Comparison of ENCODE assay signal across 23 cellular contexts in the genomic region with DNA sequence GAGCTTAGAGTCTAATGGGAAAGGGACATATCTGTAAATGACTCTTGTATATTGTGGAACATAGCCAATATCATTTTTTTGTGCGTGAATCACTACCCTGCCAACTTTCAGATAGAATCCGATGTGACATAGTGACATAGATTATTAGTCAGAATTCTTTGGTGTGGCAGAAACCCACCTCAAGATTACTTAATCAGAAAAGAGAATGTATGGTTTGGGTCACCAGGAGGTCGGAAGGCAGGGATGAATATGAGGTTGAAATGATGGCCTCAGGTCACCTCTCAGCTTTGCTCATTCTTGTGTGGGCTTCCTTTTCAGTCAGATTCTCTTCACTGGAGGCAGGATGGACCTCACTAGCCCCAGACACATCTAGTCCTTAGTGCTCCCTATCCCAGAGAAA. TPM values are rescaled to one million over a fixed set of nuclear protein-coding genes. Genes with fewer than 3 reads are reported as not detected.
A peak's percentile ranks its signal among the peaks of the same experiment; 100 is the strongest.
DNase-seq lines count a peak whose midpoint lies in the region; ATAC-seq and TF ChIP-seq lines count a peak whose summit lies in the region.
"Had no signal": no experiment of that assay in that cellular context is flagged by ENCODE, and none has a peak within 500 bp of the region (broad histone marks: within the 10 kb centered on the region; RNA-seq: fewer than 3 reads in every experiment).

No MANE protein-coding gene starts in this region.

- ATAC-seq in IMR-90 (ENCODE audit: low read depth) (no peak), HG03460 (IDR thresholded peaks at IDR 0.05; ENCODE audit: unreplicated experiment) (no peak)
- ATAC-seq: A549; esophagus mucosa; left colon; naive thymus-derived CD8-positive, alpha-beta T cell; Panc1; right cardiac atrium had no signal

- dilution Hi-C loops in IMR-90 (cut with HindIII; ENCODE audit: low sequenced_read_pairs, unreplicated experiment), result no loop called here

- H2AK9ac ChIP-seq in IMR-90 (replicated peaks; ENCODE audit: low read depth, low read length, poor library complexity), result no peak overlapping the region

- H3K4me1 ChIP-seq in IMR-90 (ENCODE audit: control insufficient read depth, insufficient read depth, low read length), result 0 out of 2 replicates have a peak, but pooled peaks cover 2% of the 10 kb centered on the region
- H3K4me1 ChIP-seq: BLaER1, upper lobe of left lung had no signal

- no peak for TF ChIP-seq RAD21 in IMR-90 (IDR thresholded peaks at IDR 0.05; ENCODE audit: low read length)

- no peak overlapping the region for H4K91ac ChIP-seq in IMR-90 (ENCODE audit: insufficient read depth, low read depth, low read length)

- H3K9ac ChIP-seq in IMR-90 (ENCODE audit: low read depth, low read length), result no peak overlapping the region
- H3K9ac ChIP-seq: BLaER1 had no signal

- in situ Hi-C loops in IMR-90 (cut with MboI; ENCODE audit: low sequenced_read_pairs), result no loop called here

- no peaks in the 10 kb centered on the region for H3K9me3 ChIP-seq in IMR-90 (ENCODE audit: control insufficient read depth, insufficient read depth, low read length)
- H3K9me3 ChIP-seq: A549, BLaER1, upper lobe of left lung had no signal

- H4K20me1 ChIP-seq in IMR-90 (ENCODE audit: insufficient read depth, low read length), result peaks cover 3% of the 10 kb centered on the region; the same call in 1 of the 2 replicates
- H4K20me1 ChIP-seq: BLaER1 had no signal

- no peak overlapping the region for H3K4me3 ChIP-seq in IMR-90 (ENCODE audit: insufficient read depth, low read depth, low read length)
- H3K4me3 ChIP-seq: A549, BLaER1, SK-N-MC, upper lobe of left lung had no signal

- no peak overlapping the region for H3K23ac ChIP-seq in IMR-90 (ENCODE audit: low read depth, low read length)

- H3K27ac ChIP-seq in IMR-90 (ENCODE audit: insufficient read depth, low read length), result no peak overlapping the region
- H3K27ac ChIP-seq: BLaER1, SK-N-MC, upper lobe of left lung had no signal

- no peak overlapping the region for H3K4me2 ChIP-seq in IMR-90 (ENCODE audit: low read depth, low read length)
- H3K4me2 ChIP-seq: A549, BLaER1 had no signal

- no peak for TF ChIP-seq POLR2A in IMR-90 (IDR thresholded peaks at IDR 0.05; ENCODE audit: low read depth, low read length)

- CTCF ChIA-PET in IMR-90 (lab: Yijun Ruan, JAX), result no interaction called here

- no peak overlapping the region for H3K14ac ChIP-seq in IMR-90 (replicated peaks; ENCODE audit: low read depth, low read length)

- BruUV-seq in IMR-90 (replicated peaks; lab: Mats Ljungman, UMichigan), result no TSS peak

- H2AFZ ChIP-seq in IMR-90 (replicated peaks; ENCODE audit: low read length, poor library complexity), result no peak overlapping the region

- H4K8ac ChIP-seq in IMR-90 (ENCODE audit: low read depth in 2 of 2, low read length in 2 of 2), result no peak overlapping the region

- H2BK20ac ChIP-seq in IMR-90 (ENCODE audit: low read depth, low read length), result no peak overlapping the region

- peaks cover 19% of the 10 kb centered on the region for H3K9me1 ChIP-seq in IMR-90 (ENCODE audit: insufficient read depth, low read length)

- no peak overlapping the region for H3K4ac ChIP-seq in IMR-90 (ENCODE audit: low read depth, low read length)

- H3K36me3 ChIP-seq in IMR-90 (ENCODE audit: control insufficient read depth, insufficient read depth, low read length), result peaks cover 10% of the 10 kb centered on the region

- no peak overlapping the region for H4K5ac ChIP-seq in IMR-90 (ENCODE audit: low read depth, low read length)

- POLR2A ChIA-PET in IMR-90 (lab: Charles Lee; ENCODE audit: unreplicated experiment), result no interaction called here

- H2BK120ac ChIP-seq in IMR-90 (ENCODE audit: low read depth, low read length), result no peak overlapping the region

- no peak overlapping the region for H3K18ac ChIP-seq in IMR-90 (ENCODE audit: low read depth, low read length)

- H3K79me1 ChIP-seq in IMR-90 (ENCODE audit: low read depth in 1 of 2, low read length in 2 of 2), result peaks cover 27 to 56% of the 10 kb centered on the region in 2 experiments

- intact Hi-C loops in IMR-90 (cut with micrococcal nuclease), result no loop called here

- no peak for TF ChIP-seq CTCF in IMR-90 (conservative IDR thresholded peaks at IDR 0.05; ENCODE audit: low read depth, low read length)

- H2AK5ac ChIP-seq in IMR-90 (ENCODE audit: low read depth, low read length), result no peak overlapping the region

- no CpG with 5 or more reads among the region's 3 CpGs for WGBS in IMR-90 (ENCODE audit: extremely low coverage in 2 of 2, insufficient read length in 1 of 2), 2 experiments

- no peak overlapping the region for H3K56ac ChIP-seq in IMR-90 (ENCODE audit: extremely low read depth, insufficient read depth, low read length)

- no peak overlapping the region for H2BK15ac ChIP-seq in IMR-90 (ENCODE audit: low read depth, low read length)

- no peak overlapping the region for H2BK5ac ChIP-seq in IMR-90 (ENCODE audit: low read depth, low read length, poor library complexity, severe bottlenecking)

- no peaks in the 10 kb centered on the region for H3K27me3 ChIP-seq in IMR-90 (ENCODE audit: control insufficient read depth, insufficient read depth, low read length)
- H3K27me3 ChIP-seq: BLaER1, upper lobe of left lung had no signal

- peak; percentile 25 for DNase-seq in activated CD4-positive, alpha-beta T cell treated with anti-CD3 and anti-CD28 coated beads for 48 hours
- DNase-seq in activated CD4-positive, alpha-beta T cell treated with anti-CD3 and anti-CD28 coated beads, Interleukin-2, amount 50 U/mL, for 4 hours, result no peak
- DNase-seq in IMR-90 (peak; percentile 34), hepatic stellate cell (ENCODE audit: low spot score) (peak; percentile 28)
- peak; percentile 29 to 37 for DNase-seq in activated T-cell treated with anti-CD3 and anti-CD28 coated beads, Interleukin-2, amount 50 U/mL, for 48 hours
- no peak for DNase-seq in activated CD8-positive, alpha-beta memory T cell treated with anti-CD3 and anti-CD28 coated beads for 24 hours
- no peak for DNase-seq in effector CD4-positive, alpha-beta T cell
- DNase-seq: activated CD4-positive, alpha-beta T cell treated with anti-CD3 and anti-CD28 coated beads for 4 hours; GOT3; left colon; naive thymus-derived CD8-positive, alpha-beta T cell; NCI-H146; NCI-H82; right cardiac atrium; stimulated activated naive CD4-positive, alpha-beta T cell; T1000; upper lobe of left lung had no signal

TF ChIP-seq in IMR-90, 13 proteins besides CTCF, POLR2A, EP300 and RAD21:
- TF ChIP-seq SMC3 (IDR thresholded peaks at IDR 0.05; ENCODE audit: low read depth, low read length), result no peak
- TF ChIP-seq NFE2L2 (IDR thresholded peaks at IDR 0.05; ENCODE audit: low read depth, low read length), result no peak
- TF ChIP-seq MXI1 (IDR thresholded peaks at IDR 0.05; ENCODE audit: borderline replicate concordance, low read depth, low read length), result no peak
- no peak for TF ChIP-seq MAFK (IDR thresholded peaks at IDR 0.05; ENCODE audit: low read depth, low read length)
- no peak for TF ChIP-seq BHLHE40 (IDR thresholded peaks at IDR 0.05; ENCODE audit: low read depth, low read length)
- TF ChIP-seq CHD1 (IDR thresholded peaks at IDR 0.05; ENCODE audit: low read depth, low read length), result no peak
- TF ChIP-seq, protein P1, sequence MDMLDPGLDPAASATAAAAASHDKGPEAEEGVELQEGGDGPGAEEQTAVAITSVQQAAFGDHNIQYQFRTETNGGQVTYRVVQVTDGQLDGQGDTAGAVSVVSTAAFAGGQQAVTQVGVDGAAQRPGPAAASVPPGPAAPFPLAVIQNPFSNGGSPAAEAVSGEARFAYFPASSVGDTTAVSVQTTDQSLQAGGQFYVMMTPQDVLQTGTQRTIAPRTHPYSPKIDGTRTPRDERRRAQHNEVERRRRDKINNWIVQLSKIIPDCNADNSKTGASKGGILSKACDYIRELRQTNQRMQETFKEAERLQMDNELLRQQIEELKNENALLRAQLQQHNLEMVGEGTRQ (IDR thresholded peaks at IDR 0.05; ENCODE audit: low read depth, low read length), result no peak
- no peak for TF ChIP-seq RCOR1 (IDR thresholded peaks at IDR 0.05; ENCODE audit: insufficient replicate concordance, low read length)
- TF ChIP-seq RFX5 (IDR thresholded peaks at IDR 0.05; ENCODE audit: low read depth, low read length), result no peak
- no peak for TF ChIP-seq MAZ (IDR thresholded peaks at IDR 0.05; ENCODE audit: borderline replicate concordance, low read depth, low read length)
- TF ChIP-seq, protein P2, sequence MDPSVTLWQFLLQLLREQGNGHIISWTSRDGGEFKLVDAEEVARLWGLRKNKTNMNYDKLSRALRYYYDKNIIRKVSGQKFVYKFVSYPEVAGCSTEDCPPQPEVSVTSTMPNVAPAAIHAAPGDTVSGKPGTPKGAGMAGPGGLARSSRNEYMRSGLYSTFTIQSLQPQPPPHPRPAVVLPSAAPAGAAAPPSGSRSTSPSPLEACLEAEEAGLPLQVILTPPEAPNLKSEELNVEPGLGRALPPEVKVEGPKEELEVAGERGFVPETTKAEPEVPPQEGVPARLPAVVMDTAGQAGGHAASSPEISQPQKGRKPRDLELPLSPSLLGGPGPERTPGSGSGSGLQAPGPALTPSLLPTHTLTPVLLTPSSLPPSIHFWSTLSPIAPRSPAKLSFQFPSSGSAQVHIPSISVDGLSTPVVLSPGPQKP (IDR thresholded peaks at IDR 0.05; ENCODE audit: borderline replicate concordance, low read depth, low read length), result no peak
- no peak for TF ChIP-seq CEBPB (IDR thresholded peaks at IDR 0.05; ENCODE audit: low read depth, low read length)
TF ChIP-seq in IMR-90: peak in this region for 0.

RNA-seq across cellular contexts. Expression of a gene that starts 41.4 kb away (rescaled TPM):
- 26.3 and 40.8 TPM in 2 replicates for total RNA-seq in IMR-90 (2012; rRNA removed)
- polyA plus RNA-seq in IMR-90 (2012; rRNA removed), result 25.4 and 25.9 TPM in 2 replicates
- polyA plus RNA-seq in IMR-90 (2012; cell fraction: cytosol; rRNA removed), result 7.4 and 12.4 TPM in 2 replicates
- 1.7 and 10.6 TPM in 2 replicates for polyA plus RNA-seq in IMR-90 (2012; cell fraction: nucleus; rRNA removed; ENCODE audit: low replicate concordance)

RNA-seq across cellular contexts. Expression of a gene that starts 48.4 kb away (rescaled TPM):
- total RNA-seq in IMR-90 (2012; rRNA removed), result 6,510 and 13,244 TPM in 2 replicates
- polyA plus RNA-seq in IMR-90 (2012; rRNA removed), result 3,530 and 4,083 TPM in 2 replicates
- 1,783 and 5,124 TPM in 2 replicates for polyA plus RNA-seq in IMR-90 (2012; cell fraction: cytosol; rRNA removed)
- 1,149 and 1,402 TPM in 2 replicates for polyA plus RNA-seq in IMR-90 (2012; cell fraction: nucleus; rRNA removed; ENCODE audit: low replicate concordance)

RNA-seq across cellular contexts. Expression of a gene that starts 48.9 kb away (rescaled TPM):
- 22.2 and 28.1 TPM in 2 replicates for total RNA-seq in IMR-90 (2012; rRNA removed)
- polyA plus RNA-seq in IMR-90 (2012; rRNA removed), result 10.3 and 10.5 TPM in 2 replicates
- 0.92 and 4.1 TPM in 2 replicates for polyA plus RNA-seq in IMR-90 (2012; cell fraction: cytosol; rRNA removed)
- 0.90 and 11.2 TPM in 2 replicates for polyA plus RNA-seq in IMR-90 (2012; cell fraction: nucleus; rRNA removed; ENCODE audit: low replicate concordance)

Comparison
In these comparisons a context has a peak if more than half of its experiments do, and no peak if none do; other contexts are left out.
1. DNase-seq: peak in activated CD4-positive, alpha-beta T cell treated with anti-CD3 and anti-CD28 coated beads for 48 hours (single experiment), IMR-90 (single experiment), activated T-cell treated with anti-CD3 and anti-CD28 coated beads, Interleukin-2, amount 50 U/mL, for 48 hours (2 of 2) and hepatic stellate cell (single experiment); none in activated CD4-positive, alpha-beta T cell treated with anti-CD3 and anti-CD28 coated beads, Interleukin-2, amount 50 U/mL, for 4 hours (0 of 2), activated CD8-positive, alpha-beta memory T cell treated with anti-CD3 and anti-CD28 coated beads for 24 hours (single experiment) and effector CD4-positive, alpha-beta T cell (single experiment).